ENCODE assay signal across 10 cellular contexts in genomic region chr2:215833531-215834162, GRCh38.
DNase-seq lines count a peak whose midpoint lies in the region; ATAC-seq, FAIRE-seq and TF ChIP-seq lines count a peak whose summit lies in the region.
"Had no signal": no experiment of that assay in that cellular context is flagged by ENCODE, and none has a peak within 500 bp of the region (broad histone marks: within the 10 kb centered on the region; RNA-seq: fewer than 3 reads in every experiment).

No MANE protein-coding gene starts in this region.

- H3K36me3 ChIP-seq in astrocyte (ENCODE audit: insufficient read depth, low read length) (no peaks in the 10 kb centered on the region), HepG2 (replicated peaks in 1 of 2; ENCODE audit: control insufficient read depth in 1 of 2, insufficient read depth in 2 of 2, low read length in 2 of 2) (no peaks in the 10 kb centered on the region)

- H3K4me1 Mint-ChIP-seq in Calu3 (ENCODE audit: low read depth, unreplicated experiment) (peaks cover 58% of the 10 kb centered on the region), astrocyte (ENCODE audit: low read depth, unreplicated experiment) (peaks cover 23% of the 10 kb centered on the region)
- no peaks in the 10 kb centered on the region for H3K4me1 Mint-ChIP-seq in activated T-cell treated with anti-CD3 and anti-CD28 coated beads, Interleukin-2, amount 50 U/mL, for 4 hours (ENCODE audit: low read depth)

- H3K27me3 Mint-ChIP-seq in Calu3 (ENCODE audit: unreplicated experiment), result no peaks in the 10 kb centered on the region
- no peaks in the 10 kb centered on the region for H3K27me3 Mint-ChIP-seq in astrocyte (ENCODE audit: low read depth, unreplicated experiment)
- H3K27me3 Mint-ChIP-seq in activated T-cell treated with anti-CD3 and anti-CD28 coated beads, Interleukin-2, amount 50 U/mL, for 4 hours (ENCODE audit: low read depth), result peaks cover 11% of the 10 kb centered on the region

- H3K79me2 ChIP-seq in astrocyte (ENCODE audit: insufficient read depth, low read length), result no peaks in the 10 kb centered on the region
- no peaks in the 10 kb centered on the region for H3K79me2 ChIP-seq in HepG2 (ENCODE audit: insufficient read depth, low read length)

- peak in 1 of 2 experiments; percentile 60; a peak in 1 of 4 replicates for TF ChIP-seq POLR2A in HepG2 (IDR thresholded peaks at IDR 0.05; ENCODE audit: insufficient read depth in 1 of 2, low read depth in 2 of 2, low read length in 2 of 2)

- CTCF ChIA-PET in Calu3 (lab: Charles Lee) (interaction anchor here (0.5 to 0.8 kb wide), 3 partner anchors 22 to 391 kb away, joined by 3 to 6 read pairs (median 5); no protein-coding TSS in a partner anchor), HepG2 (lab: Yijun Ruan, JAX; ENCODE audit: low intra/inter-chr PET ratio, low total read pairs) (no interaction called here)

- TF ChIP-seq EP300 in HepG2 (IDR thresholded peaks at IDR 0.05; ENCODE audit: low read depth in 2 of 2, low read length in 2 of 2) (peak; percentile 74 to 99; a peak in 3 of 4 replicates), HepG2 (CRISPR knock-in tag; IDR thresholded peaks at IDR 0.05; ENCODE audit: borderline replicate concordance) (peak; percentile 94)

- H3K9me3 ChIP-seq in astrocyte (ENCODE audit: insufficient read depth, low read depth, low read length) (no peaks in the 10 kb centered on the region), HepG2 (ENCODE audit: low read length) (no peaks in the 10 kb centered on the region)

- no peak for TF ChIP-seq CTCF in Calu3 (IDR thresholded peaks at IDR 0.05; ENCODE audit: unreplicated experiment)
- no peak for TF ChIP-seq CTCF in astrocyte (IDR thresholded peaks at IDR 0.05; ENCODE audit: insufficient read depth, low read depth, low read length)
- TF ChIP-seq CTCF in HepG2 (CRISPR knock-in tag; IDR thresholded peaks at IDR 0.05), result no peak

- no peak overlapping the region for H3K27ac ChIP-seq in astrocyte (ENCODE audit: low read depth, low read length)
- H3K27ac ChIP-seq in HepG2 (ENCODE audit: extremely low read length, insufficient read depth, low read length), result peak overlapping the region; percentile 98

- TF ChIP-seq RAD21 in HepG2 (CRISPR knock-in tag; IDR thresholded peaks at IDR 0.05), result peak; percentile 53; the same call in 1 of the 2 replicates

- H3K4me2 ChIP-seq in astrocyte (ENCODE audit: low read length), result peak overlapping the region; percentile 54
- H3K4me2 ChIP-seq in HepG2 (ENCODE audit: low read depth, low read length), result peak overlapping the region; percentile 63

- H3K9ac ChIP-seq in astrocyte (ENCODE audit: low read length) (no peak overlapping the region), HepG2 (ENCODE audit: insufficient read depth, low read depth, low read length) (peak overlapping the region; percentile 79)

- intact Hi-C loops in Calu3 (cut with micrococcal nuclease; ENCODE audit: unreplicated experiment) (loop anchor here (5.0 to 10.0 kb wide), 3 partner anchors 79 to 326 kb away; no protein-coding TSS in a partner anchor), HepG2 (cut with micrococcal nuclease; ENCODE audit: unreplicated experiment) (loop anchor here (2.0 to 5.0 kb wide), 3 partner anchors 43 to 521 kb away; partner anchors contain the start of gene ATIC)

- H3K4me3 ChIP-seq in astrocyte (ENCODE audit: insufficient read depth, low read depth, low read length) (no peak overlapping the region), HepG2 (replicated peaks in 1 of 3; ENCODE audit: insufficient read depth in 1 of 3, low read depth in 2 of 3, low read length in 3 of 3) (0 out of 6 replicates have a peak overlapping the region, but pooled peaks of 1 of the 3 experiments have one; percentile 8)

- H3K4me1 ChIP-seq in astrocyte (ENCODE audit: insufficient read depth, low read length), result peaks cover 11% of the 10 kb centered on the region
- H3K4me1 ChIP-seq in HepG2 (ENCODE audit: insufficient read depth, low read length), result peaks cover 90% of the 10 kb centered on the region

- no peaks in the 10 kb centered on the region for H3K9me3 Mint-ChIP-seq in Calu3 (ENCODE audit: low read depth, unreplicated experiment)
- peaks cover 3% of the 10 kb centered on the region for H3K9me3 Mint-ChIP-seq in astrocyte (ENCODE audit: unreplicated experiment)
- no peaks in the 10 kb centered on the region for H3K9me3 Mint-ChIP-seq in activated T-cell treated with anti-CD3 and anti-CD28 coated beads, Interleukin-2, amount 50 U/mL, for 4 hours

- peak; percentile 30 for DNase-seq in Calu3
- peak; percentile 65 for DNase-seq in M059J (ENCODE audit: low read depth)
- DNase-seq in astrocyte (ENCODE audit: low read depth), result peak; percentile 92
- peak; percentile 100 for DNase-seq in HepG2 (ENCODE audit: low spot score)
- no peak for DNase-seq in activated T-cell treated with anti-CD3 and anti-CD28 coated beads, Interleukin-2, amount 50 U/mL, for 4 hours
- DNase-seq: activated effector memory CD4-positive, alpha-beta T cell treated with Interleukin-2 at 50 U/mL for 16 hours; foreskin melanocyte had no signal

- WGBS in HepG2 (ENCODE audit: low lambda C conversion rate), result 13% methylated on average over 5 of the region's 5 CpGs

- H3K27ac Mint-ChIP-seq in Calu3 (ENCODE audit: unreplicated experiment), result peak overlapping the region; percentile 92
- H3K27ac Mint-ChIP-seq in astrocyte (ENCODE audit: unreplicated experiment), result peak overlapping the region; percentile 67

- BruUV-seq in Calu3 (replicated peaks; lab: Mats Ljungman, UMichigan) (no TSS peak), HepG2 (replicated peaks; lab: Mats Ljungman, UMichigan) (TSS peak; percentile 99)

- H2AFZ ChIP-seq in astrocyte (ENCODE audit: low read depth, low read length) (peak overlapping the region; percentile 2), HepG2 (ENCODE audit: low read length) (peak overlapping the region; percentile 15)

- POLR2A ChIA-PET in HepG2 (lab: Yijun Ruan, JAX), result interaction anchor here (0.7 to 1.7 kb wide), 11 partner anchors 38 to 401 kb away, joined by 3 to 10 read pairs (median 4); no protein-coding TSS in a partner anchor

- ATAC-seq in HepG2 (peak; percentile 93), GM21619 (IDR thresholded peaks at IDR 0.05; ENCODE audit: unreplicated experiment) (no peak), HG03025 (IDR thresholded peaks at IDR 0.05; ENCODE audit: low FRiP score, unreplicated experiment) (no peak), GM21825 (IDR thresholded peaks at IDR 0.05; ENCODE audit: unreplicated experiment) (no peak)
- ATAC-seq in activated T-cell treated with anti-CD3 and anti-CD28 coated beads, Interleukin-2, amount 50 U/mL, for 4 hours, result no peak

- no peaks in the 10 kb centered on the region for H4K20me1 ChIP-seq in astrocyte (ENCODE audit: insufficient read depth, low read length)
- no peaks in the 10 kb centered on the region for H4K20me1 ChIP-seq in HepG2 (ENCODE audit: insufficient read depth, low read length)

- H3K36me3 Mint-ChIP-seq in Calu3 (ENCODE audit: insufficient read depth, unreplicated experiment) (peaks cover 9% of the 10 kb centered on the region), astrocyte (ENCODE audit: low read depth, unreplicated experiment) (no peaks in the 10 kb centered on the region)
- H3K36me3 Mint-ChIP-seq in activated T-cell treated with anti-CD3 and anti-CD28 coated beads, Interleukin-2, amount 50 U/mL, for 4 hours (ENCODE audit: insufficient read depth), result no peaks in the 10 kb centered on the region

- no peak for FAIRE-seq in astrocyte (lab: Jason Lieb, UNC)
- peak; percentile 95 for FAIRE-seq in HepG2 (lab: Jason Lieb, UNC)

- H3K27me3 ChIP-seq in astrocyte (ENCODE audit: insufficient read depth, low read length), result no peaks in the 10 kb centered on the region
- H3K27me3 ChIP-seq in HepG2 (ENCODE audit: control insufficient read depth in 1 of 2, insufficient read depth in 2 of 2, low read length in 2 of 2), result no peaks in the 10 kb centered on the region

- in situ Hi-C loops in HepG2 (cut with HindIII; ENCODE audit: extremely low pct_ligation_motif_present, low pct_unique_long_range_greater_than_20kb), result no loop called here

- H3K4me3 Mint-ChIP-seq in Calu3 (ENCODE audit: low read depth, unreplicated experiment) (no peak overlapping the region), astrocyte (ENCODE audit: unreplicated experiment) (no peak overlapping the region)
- no peak overlapping the region for H3K4me3 Mint-ChIP-seq in activated T-cell treated with anti-CD3 and anti-CD28 coated beads, Interleukin-2, amount 50 U/mL, for 4 hours

TF ChIP-seq in HepG2, 621 proteins besides CTCF, POLR2A, EP300 and RAD21 (continues in another document):
- peak; percentile 62 for TF ChIP-seq ZEB1 (IDR thresholded peaks at IDR 0.05; ENCODE audit: insufficient replicate concordance, low read depth)
- TF ChIP-seq, protein P1, sequence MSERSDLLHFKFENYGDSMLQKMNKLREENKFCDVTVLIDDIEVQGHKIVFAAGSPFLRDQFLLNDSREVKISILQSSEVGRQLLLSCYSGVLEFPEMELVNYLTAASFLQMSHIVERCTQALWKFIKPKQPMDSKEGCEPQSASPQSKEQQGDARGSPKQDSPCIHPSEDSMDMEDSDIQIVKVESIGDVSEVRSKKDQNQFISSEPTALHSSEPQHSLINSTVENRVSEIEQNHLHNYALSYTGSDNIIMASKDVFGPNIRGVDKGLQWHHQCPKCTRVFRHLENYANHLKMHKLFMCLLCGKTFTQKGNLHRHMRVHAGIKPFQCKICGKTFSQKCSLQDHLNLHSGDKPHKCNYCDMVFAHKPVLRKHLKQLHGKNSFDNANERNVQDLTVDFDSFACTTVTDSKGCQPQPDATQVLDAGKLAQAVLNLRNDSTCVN (CRISPR knock-in tag; IDR thresholded peaks at IDR 0.05; ENCODE audit: borderline replicate concordance), result no peak
- TF ChIP-seq ZNF556 (CRISPR knock-in tag; IDR thresholded peaks at IDR 0.05; ENCODE audit: borderline replicate concordance), result no peak
- TF ChIP-seq, protein P2, sequence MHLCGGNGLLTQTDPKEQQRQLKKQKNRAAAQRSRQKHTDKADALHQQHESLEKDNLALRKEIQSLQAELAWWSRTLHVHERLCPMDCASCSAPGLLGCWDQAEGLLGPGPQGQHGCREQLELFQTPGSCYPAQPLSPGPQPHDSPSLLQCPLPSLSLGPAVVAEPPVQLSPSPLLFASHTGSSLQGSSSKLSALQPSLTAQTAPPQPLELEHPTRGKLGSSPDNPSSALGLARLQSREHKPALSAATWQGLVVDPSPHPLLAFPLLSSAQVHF (CRISPR knock-in tag; IDR thresholded peaks at IDR 0.05), result no peak
- TF ChIP-seq MIER3 (CRISPR knock-in tag; IDR thresholded peaks at IDR 0.05; ENCODE audit: borderline replicate concordance), result peak; percentile 98
- TF ChIP-seq MYPOP (CRISPR knock-in tag; IDR thresholded peaks at IDR 0.05), result peak; percentile 47; the same call in 1 of the 2 replicates
- TF ChIP-seq BORCS8-MEF2B (CRISPR knock-in tag; IDR thresholded peaks at IDR 0.05), result no peak
- TF ChIP-seq RFX5 (IDR thresholded peaks at IDR 0.05; ENCODE audit: low read depth, low read length), result no peak
